In genomic region chr10:69069090-69070042, GRCh38 we compare ENCODE assay signal across 1 cellular context.
TF ChIP-seq lines count a peak whose summit lies in the region.

No MANE protein-coding gene starts in this region.

TF ChIP-seq in GM23338, 12 proteins besides CTCF, POLR2A, EP300 and RAD21 (continued from another document):
- TF ChIP-seq ZNF462 (CRISPR knock-in tag; IDR thresholded peaks at IDR 0.05) (no peak), NANOG (IDR thresholded peaks at IDR 0.05; ENCODE audit: borderline replicate concordance) (no peak), REST (IDR thresholded peaks at IDR 0.05; ENCODE audit: unreplicated experiment) (no peak), EZH2phosphoT487 (IDR thresholded peaks at IDR 0.05; ENCODE audit: unreplicated experiment) (no peak), POLR2AphosphoS5 (IDR thresholded peaks at IDR 0.05; ENCODE audit: low read depth) (no peak), ETS1 (IDR thresholded peaks at IDR 0.05) (no peak), CREB1 (CRISPR knock-in tag; IDR thresholded peaks at IDR 0.05; ENCODE audit: low read depth) (no peak), ZNF114 (CRISPR knock-in tag; IDR thresholded peaks at IDR 0.05) (no peak), EZH2 (IDR thresholded peaks at IDR 0.05; ENCODE audit: low read depth, unreplicated experiment) (no peak), ZNF331 (CRISPR knock-in tag; IDR thresholded peaks at IDR 0.05; ENCODE audit: low read depth) (no peak), STAT1 (IDR thresholded peaks at IDR 0.05; ENCODE audit: unreplicated experiment) (no peak)
